8 cellular contexts compared by ENCODE assay signal in the genomic region with DNA sequence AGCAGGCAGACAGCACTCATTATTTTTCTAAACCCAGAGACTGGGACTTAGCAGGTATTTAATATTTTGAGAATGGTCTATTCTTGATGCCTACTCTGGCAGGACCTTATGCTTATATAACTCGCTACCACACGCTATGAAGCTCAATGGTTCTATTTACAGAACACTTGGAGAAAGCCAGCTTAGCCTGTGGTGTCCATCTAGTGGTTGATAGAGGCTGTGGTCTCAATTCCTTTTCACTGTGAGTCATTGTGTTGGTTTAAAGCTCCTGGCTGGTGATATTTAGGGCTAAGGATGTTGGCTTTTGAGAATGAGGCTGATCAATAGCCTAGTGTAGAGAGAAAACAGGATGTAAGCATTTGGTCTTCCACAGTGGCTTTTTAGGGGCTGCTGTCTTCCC.
A peak's percentile ranks its signal among the peaks of the same experiment; 100 is the strongest.
DNase-seq lines count a peak whose midpoint lies in the region; ATAC-seq and TF ChIP-seq lines count a peak whose summit lies in the region.

No MANE protein-coding gene starts in this region.

- TF ChIP-seq POLR2A in suprapubic skin (IDR thresholded peaks at IDR 0.05): no peak

- H3K27me3 ChIP-seq in dorsolateral prefrontal cortex (no peaks in the 10 kb centered on the region), suprapubic skin (no peaks in the 10 kb centered on the region)

- peak overlapping the region in 45 of 59 donors; percentile 13 to 80 (median 63) for H3K27ac ChIP-seq in dorsolateral prefrontal cortex
- H3K27ac ChIP-seq in mesodermal cell (ENCODE audit: low read depth, low read length, severe bottlenecking): peak overlapping the region; percentile 65
- H3K27ac ChIP-seq in suprapubic skin: no peak overlapping the region

- TF ChIP-seq CTCF in GM12874 (IDR thresholded peaks at IDR 0.05; ENCODE audit: insufficient read depth, low read depth, low read length): 0 out of 2 replicates have a peak, but pooled peaks have one; percentile 4
- TF ChIP-seq CTCF in dorsolateral prefrontal cortex (IDR thresholded peaks at IDR 0.05 in 54 of 56, conservative IDR thresholded peaks at IDR 0.05 in 2 of 56; ENCODE audit: low read depth in 1 of 56, partially characterized antibody in 56 of 56): peak; percentile 37 to 76 (median 64)
- peak in 1 of 2 donors; percentile 9 for TF ChIP-seq CTCF in suprapubic skin (IDR thresholded peaks at IDR 0.05)

- H3K4me3 ChIP-seq in dorsolateral prefrontal cortex (peak overlapping the region in 9 of 59 donors; percentile 13 to 35 (median 21)), mesodermal cell (ENCODE audit: extremely low read depth, insufficient read depth, low read length, poor library complexity, severe bottlenecking) (no peak overlapping the region), suprapubic skin (no peak overlapping the region)

- ATAC-seq in GM21528 (IDR thresholded peaks at IDR 0.05; ENCODE audit: low FRiP score, unreplicated experiment) (no peak), HG02798 (IDR thresholded peaks at IDR 0.05; ENCODE audit: poor library complexity, unreplicated experiment) (no peak)

- TF ChIP-seq EP300 in suprapubic skin (IDR thresholded peaks at IDR 0.05): no peak

- 70% methylated on average over 2 of the region's 2 CpGs; no CpG with 5 or more reads in 1 of the 2 experiments for WGBS in mesodermal cell (ENCODE audit: insufficient coverage in 2 of 2), 2 experiments
- 61% methylated on average over 2 of the region's 2 CpGs for WGBS in suprapubic skin

- H3K4me1 ChIP-seq in mesodermal cell (ENCODE audit: control insufficient read depth, insufficient read depth, low read length, poor library complexity, severe bottlenecking): peaks cover 42% of the 10 kb centered on the region
- H3K4me1 ChIP-seq in suprapubic skin: peaks cover 7% of the 10 kb centered on the region

- intact Hi-C loops in dorsolateral prefrontal cortex (cut with DNase I): loop anchor here (5.0 to 10.0 kb wide), 4 partner anchors 47 to 401 kb away; no protein-coding TSS in a partner anchor

- DNase-seq in NCI-H460 (ENCODE audit: extremely low read depth, low read depth) (peak; percentile 48), dorsolateral prefrontal cortex (peak in 2 of 10 donors; percentile 55 to 62), suprapubic skin (ENCODE audit: low spot score in 2 of 2) (no peak), cortex of kidney (lab: John Stamatoyannopoulos, UW) (no peak)

- H3K9me3 ChIP-seq in mesodermal cell (ENCODE audit: control insufficient read depth, low read length): no peaks in the 10 kb centered on the region
- no peaks in the 10 kb centered on the region for H3K9me3 ChIP-seq in suprapubic skin

- H3K36me3 ChIP-seq in mesodermal cell (ENCODE audit: control insufficient read depth, insufficient read depth, low read length) (peaks cover 9% of the 10 kb centered on the region), suprapubic skin (peaks cover 9% of the 10 kb centered on the region)
